ENCODE assay signal across 1 cellular context in genomic region chr5:181239062-181239663, GRCh38.
TF ChIP-seq lines count a peak whose summit lies in the region.

No MANE protein-coding gene starts in this region.

TF ChIP-seq in K562, 482 proteins besides CTCF, POLR2A, EP300 and RAD21:
- TF ChIP-seq SUPT5H (IDR thresholded peaks at IDR 0.05) = peak; percentile 1; the same call in 1 of the 2 replicates
- no peak for TF ChIP-seq CBX1 (IDR thresholded peaks at IDR 0.05; ENCODE audit: low read depth)
- TF ChIP-seq POLR2AphosphoS2 (IDR thresholded peaks at IDR 0.05; ENCODE audit: low read length) = peak; percentile 82; the same call in 1 of the 2 replicates
- TF ChIP-seq NFATC3 (IDR thresholded peaks at IDR 0.05) = no peak
- peak; percentile 4; the same call in 1 of the 2 replicates for TF ChIP-seq TCF3 (CRISPR knock-in tag; IDR thresholded peaks at IDR 0.05)
- no peak for TF ChIP-seq E2F4 (CRISPR knock-in tag; IDR thresholded peaks at IDR 0.05; ENCODE audit: low read depth)
- TF ChIP-seq FOXP1 (CRISPR knock-in tag; IDR thresholded peaks at IDR 0.05) = no peak
- TF ChIP-seq ARNT (IDR thresholded peaks at IDR 0.05) = no peak
- no peak for TF ChIP-seq ATF3 (IDR thresholded peaks at IDR 0.05)
- no peak for TF ChIP-seq ATF3 (CRISPR knock-in tag; conservative IDR thresholded peaks at IDR 0.05)
- peak; percentile 22 for TF ChIP-seq POLR2B (IDR thresholded peaks at IDR 0.05; ENCODE audit: low read depth, partially characterized antibody)
- no peak for TF ChIP-seq ZNF561 (CRISPR knock-in tag; conservative IDR thresholded peaks at IDR 0.05)
- no peak for TF ChIP-seq ZHX1 (conservative IDR thresholded peaks at IDR 0.05; ENCODE audit: low read length)
- no peak for TF ChIP-seq ZNF165 (CRISPR knock-in tag; IDR thresholded peaks at IDR 0.05; ENCODE audit: borderline replicate concordance)
